In genomic region chr15:30992465-30992864, GRCh38 we compare ENCODE assay signal across 1 cellular context.
TF ChIP-seq lines count a peak whose summit lies in the region.

No MANE protein-coding gene starts in this region.

TF ChIP-seq in endothelial cell of umbilical vein, 7 proteins besides CTCF, POLR2A, EP300 and RAD21 (continued from another document):
- TF ChIP-seq EZH2 (IDR thresholded peaks at IDR 0.05; ENCODE audit: borderline replicate concordance, low read depth, low read length, severe bottlenecking) (no peak), FOS (IDR thresholded peaks at IDR 0.05; ENCODE audit: borderline replicate concordance, insufficient read depth, low read length) (no peak)
TF ChIP-seq in endothelial cell of umbilical vein: peak in this region for 0.
